In genomic region chr16:11063432-11064201, GRCh38 we compare ENCODE assay signal across 22 cellular contexts.
DNase-seq lines count a peak whose midpoint lies in the region; ATAC-seq and TF ChIP-seq lines count a peak whose summit lies in the region.
"Had no signal": no experiment of that assay in that cellular context is flagged by ENCODE, and none has a peak within 500 bp of the region (broad histone marks: within the 10 kb centered on the region; RNA-seq: fewer than 3 reads in every experiment).

No MANE protein-coding gene starts in this region.

- H3K27me3 ChIP-seq in neural progenitor cell (no peaks in the 10 kb centered on the region), gastrocnemius medialis (no peaks in the 10 kb centered on the region)
- H3K27me3 ChIP-seq: body of pancreas, esophagus squamous epithelium, gastroesophageal sphincter, upper lobe of right lung had no signal

- peak overlapping the region; percentile 56 for H3K27ac ChIP-seq in KOPT-K1 (ENCODE audit: low read depth, low read length, poor library complexity, severe bottlenecking)
- no peak overlapping the region for H3K27ac ChIP-seq in neural progenitor cell
- peak overlapping the region in 1 of 4 donors; percentile 18 for H3K27ac ChIP-seq in gastrocnemius medialis
- H3K27ac ChIP-seq: body of pancreas, esophagus squamous epithelium, gastroesophageal sphincter, HL-60, upper lobe of right lung had no signal

- no peak overlapping the region for H3K4me2 ChIP-seq in neural progenitor cell

- no peaks in the 10 kb centered on the region for H3K79me2 ChIP-seq in neural progenitor cell (ENCODE audit: low read depth)

- DNase-seq in NCI-H510A treated with DMSO at 0.1 percent for 48 hours (lab: John Stamatoyannopoulos, UW) (peak; percentile 32), NCI-H510A (lab: John Stamatoyannopoulos, UW) (no peak), neural progenitor cell (ENCODE audit: low spot score) (no peak), putamen (ENCODE audit: low spot score) (no peak), gastrocnemius medialis (no peak)
- DNase-seq in effector memory CD8-positive, alpha-beta T cell, result no peak
- DNase-seq: 8988T; activated CD4-positive, alpha-beta memory T cell treated with anti-CD3 and anti-CD28 coated beads, Interleukin-2, amount 10 ng/mL, durations not matched to agents 7 days and 5 days; activated CD4-positive, CD25-positive, alpha-beta regulatory T cell; activated T-cell treated with anti-CD3 and anti-CD28 coated beads, Interleukin-2, amount 50 U/mL, for 4 hours; AML-193; body of pancreas; esophagus squamous epithelium; NCI-H1436; NCI-H524; right cardiac atrium; T1000; upper lobe of right lung had no signal

- no peaks in the 10 kb centered on the region for H3K9me3 Mint-ChIP-seq in effector memory CD8-positive, alpha-beta T cell
- H3K9me3 Mint-ChIP-seq in neural progenitor cell, result no peaks in the 10 kb centered on the region
- H3K9me3 Mint-ChIP-seq: activated CD4-positive, alpha-beta memory T cell treated with anti-CD3 and anti-CD28 coated beads, Interleukin-2, amount 10 ng/mL, durations not matched to agents 7 days and 5 days; activated T-cell treated with anti-CD3 and anti-CD28 coated beads, Interleukin-2, amount 50 U/mL, for 4 hours had no signal

- H3K4me1 ChIP-seq in neural progenitor cell (no peaks in the 10 kb centered on the region), gastrocnemius medialis (peaks cover 0 to 7% of the 10 kb centered on the region in 2 donors)
- H3K4me1 ChIP-seq: esophagus squamous epithelium, gastroesophageal sphincter had no signal

- intact Hi-C loops in gastrocnemius medialis (cut with DNase I; ENCODE audit: low total_unique reads), result no loop called here

- H3F3A ChIP-seq in neural progenitor cell (ENCODE audit: low read depth), result no peaks in the 10 kb centered on the region

- TF ChIP-seq CTCF in neural progenitor cell (IDR thresholded peaks at IDR 0.05) (no peak), gastrocnemius medialis (IDR thresholded peaks at IDR 0.05 in 4 of 5, conservative IDR thresholded peaks at IDR 0.05 in 1 of 5) (no peak)

- H3K36me3 ChIP-seq in KOPT-K1 (ENCODE audit: insufficient read depth, low read length), result peaks cover 43% of the 10 kb centered on the region
- H3K36me3 ChIP-seq in neural progenitor cell, result no peaks in the 10 kb centered on the region
- peaks cover 0 to 23% of the 10 kb centered on the region in 2 donors for H3K36me3 ChIP-seq in gastrocnemius medialis

- no peaks in the 10 kb centered on the region for H4K20me1 ChIP-seq in neural progenitor cell (ENCODE audit: low read depth)

- TF ChIP-seq POLR2A in gastrocnemius medialis (IDR thresholded peaks at IDR 0.05), result no peak

- in situ Hi-C loops in gastrocnemius medialis (cut with MboI; ENCODE audit: low sequenced_read_pairs in 4 of 4), result no loop called here

- no peak for ATAC-seq in effector memory CD8-positive, alpha-beta T cell (replicated peaks)
- ATAC-seq in gastrocnemius medialis (no peak), GM18870 (IDR thresholded peaks at IDR 0.05; ENCODE audit: unreplicated experiment) (no peak)
- ATAC-seq: activated T-cell treated with anti-CD3 and anti-CD28 coated beads, Interleukin-2, amount 50 U/mL, for 4 hours; body of pancreas; gastroesophageal sphincter; right cardiac atrium; upper lobe of right lung had no signal

- peak overlapping the region; percentile 32 to 62 for H3K27ac Mint-ChIP-seq in effector memory CD8-positive, alpha-beta T cell
- H3K27ac Mint-ChIP-seq in neural progenitor cell, result peak overlapping the region; percentile 48
- H3K27ac Mint-ChIP-seq: activated CD4-positive, alpha-beta memory T cell treated with anti-CD3 and anti-CD28 coated beads, Interleukin-2, amount 10 ng/mL, durations not matched to agents 7 days and 5 days had no signal

- no peaks in the 10 kb centered on the region for H3K27me3 Mint-ChIP-seq in effector memory CD8-positive, alpha-beta T cell
- H3K27me3 Mint-ChIP-seq in neural progenitor cell (ENCODE audit: insufficient read depth, low read depth), result no peaks in the 10 kb centered on the region
- H3K27me3 Mint-ChIP-seq: activated CD4-positive, alpha-beta memory T cell treated with anti-CD3 and anti-CD28 coated beads, Interleukin-2, amount 10 ng/mL, durations not matched to agents 7 days and 5 days had no signal

- no peak overlapping the region for H3K9ac ChIP-seq in neural progenitor cell

- peaks cover 3% of the 10 kb centered on the region for H3K36me3 Mint-ChIP-seq in effector memory CD8-positive, alpha-beta T cell (ENCODE audit: insufficient read depth)
- H3K36me3 Mint-ChIP-seq in neural progenitor cell, result no peaks in the 10 kb centered on the region

- H3K4me3 ChIP-seq in neural progenitor cell, result no peak overlapping the region
- H3K4me3 ChIP-seq in gastrocnemius medialis, result no peak overlapping the region
- H3K4me3 ChIP-seq: body of pancreas, esophagus squamous epithelium, gastroesophageal sphincter, upper lobe of right lung had no signal

- H3K9me3 ChIP-seq in KOPT-K1 (ENCODE audit: insufficient read depth, low read length, poor library complexity, severe bottlenecking) (no peaks in the 10 kb centered on the region), neural progenitor cell (ENCODE audit: low read depth) (no peaks in the 10 kb centered on the region), gastrocnemius medialis (no peaks in the 10 kb centered on the region)
- H3K9me3 ChIP-seq: body of pancreas, esophagus squamous epithelium, gastroesophageal sphincter, upper lobe of right lung had no signal

- no peaks in the 10 kb centered on the region for H3K4me1 Mint-ChIP-seq in effector memory CD8-positive, alpha-beta T cell (ENCODE audit: low read depth in 2 of 2)
- peaks cover 19% of the 10 kb centered on the region for H3K4me1 Mint-ChIP-seq in neural progenitor cell

- no peak overlapping the region for H3K4me3 Mint-ChIP-seq in effector memory CD8-positive, alpha-beta T cell
- no peak overlapping the region for H3K4me3 Mint-ChIP-seq in neural progenitor cell
- H3K4me3 Mint-ChIP-seq: activated CD4-positive, alpha-beta memory T cell treated with anti-CD3 and anti-CD28 coated beads, Interleukin-2, amount 10 ng/mL, durations not matched to agents 7 days and 5 days; activated T-cell treated with anti-CD3 and anti-CD28 coated beads, Interleukin-2, amount 50 U/mL, for 4 hours had no signal

- H2AFZ ChIP-seq in neural progenitor cell (replicated peaks), result no peak overlapping the region
